9 cellular contexts compared by ENCODE assay signal in genomic region chr17:17107891-17108680, GRCh38.
DNase-seq lines count a peak whose midpoint lies in the region; ATAC-seq, FAIRE-seq and TF ChIP-seq lines count a peak whose summit lies in the region.
"Had no signal": no experiment of that assay in that cellular context is flagged by ENCODE, and none has a peak within 500 bp of the region (broad histone marks: within the 10 kb centered on the region; RNA-seq: fewer than 3 reads in every experiment).

No MANE protein-coding gene starts in this region.

- POLR2A ChIA-PET in T-cell (lab: Charles Lee) = interaction anchor here in 1 of 2 donors (0.6 kb wide), 1 partner anchor 914 kb away, joined by 3 read pairs; no protein-coding TSS in a partner anchor

- 47 to 49% methylated on average over 7 of the region's 7 CpGs for WGBS in pancreas, 2 donors

- no peaks in the 10 kb centered on the region for H3K27me3 ChIP-seq in pancreas
- no peaks in the 10 kb centered on the region for H3K27me3 ChIP-seq in WERI-Rb-1 (ENCODE audit: insufficient read depth, low read depth, severe bottlenecking)

- peaks cover 21 to 36% (median 25%) of the 10 kb centered on the region in 3 donors for H3K4me1 ChIP-seq in pancreas

- H3K4me3 Mint-ChIP-seq in T-cell = no peak overlapping the region

- no peaks in the 10 kb centered on the region for H3K9me3 Mint-ChIP-seq in T-cell

- H3K36me3 Mint-ChIP-seq in T-cell = peaks cover 7% of the 10 kb centered on the region

- intact Hi-C loops in pancreas (cut with DNase I) = no loop called here

- FAIRE-seq in pancreas (lab: Jason Lieb, UNC) = no peak

- no peaks in the 10 kb centered on the region for H3K9me3 ChIP-seq in pancreas
- H3K9me3 ChIP-seq in WERI-Rb-1 (ENCODE audit: severe bottlenecking) = no peaks in the 10 kb centered on the region

- no peak for TF ChIP-seq CTCF in AG10803 (conservative IDR thresholded peaks at IDR 0.05; ENCODE audit: low read length)
- no peak for TF ChIP-seq CTCF in pancreas (IDR thresholded peaks at IDR 0.05)
- no peak for TF ChIP-seq CTCF in WERI-Rb-1 (IDR thresholded peaks at IDR 0.05; ENCODE audit: low read depth, low read length)

- DNase-seq in AG10803 (ENCODE audit: low read depth) (peak; percentile 28), T-cell (no peak), globus pallidus (ENCODE audit: low spot score) (peak; percentile 26), pancreas (no peak), WERI-Rb-1 (no peak)
- no peak for DNase-seq in stimulated activated CD4-positive, alpha-beta T cell treated with anti-CD3 and anti-CD28 coated beads, Interleukin-12 subunit alpha, Interleukin-12 subunit beta, amount 100 ng/mL, for 4 hours
- DNase-seq: stimulated activated CD8-positive, alpha-beta memory T cell treated with anti-CD3 and anti-CD28 coated beads, Interleukin-4, amount 100 ng/mL, for 48 hours had no signal

- H3K27ac Mint-ChIP-seq in T-cell = peak overlapping the region; percentile 88 to 91

- no peak for ATAC-seq in T-cell (replicated peaks in 1 of 4)
- ATAC-seq in pancreas = peak; percentile 27 to 49 (median 32)
- no peak for ATAC-seq in HG03439 (IDR thresholded peaks at IDR 0.05; ENCODE audit: unreplicated experiment)
- ATAC-seq in HG02884 (IDR thresholded peaks at IDR 0.05; ENCODE audit: unreplicated experiment) = no peak

- CTCF ChIA-PET in T-cell (lab: Charles Lee) = interaction anchor here (0.8 to 0.9 kb wide), 2 partner anchors 12 to 107 kb away, joined by 3 to 4 read pairs; no protein-coding TSS in a partner anchor

- no peak overlapping the region for H3K4me3 ChIP-seq in AG10803 (ENCODE audit: low read length)
- H3K4me3 ChIP-seq in pancreas = no peak overlapping the region
- H3K4me3 ChIP-seq in WERI-Rb-1 (ENCODE audit: low read depth, low read length) = no peak overlapping the region

- H3K27me3 Mint-ChIP-seq in T-cell = no peaks in the 10 kb centered on the region

- H3K4me1 Mint-ChIP-seq in T-cell = peaks cover 68 to 82% (median 69%) of the 10 kb centered on the region in 3 donors

- H3K27ac ChIP-seq in pancreas (peak overlapping the region; percentile 16 to 55 (median 36)), WERI-Rb-1 (no peak overlapping the region)

- H3K36me3 ChIP-seq in pancreas (no peaks in the 10 kb centered on the region), WERI-Rb-1 (peaks cover 16% of the 10 kb centered on the region)

Comparison
In these comparisons a context has a peak if more than half of its experiments do, and no peak if none do; other contexts are left out.
1. DNase-seq: peak in AG10803 (single experiment) and globus pallidus (single experiment); none in T-cell (0 of 34), pancreas (0 of 6), stimulated activated CD4-positive, alpha-beta T cell treated with anti-CD3 and anti-CD28 coated beads, Interleukin-12 subunit alpha, Interleukin-12 subunit beta, amount 100 ng/mL, for 4 hours (single experiment) and WERI-Rb-1 (single experiment).
2. ATAC-seq: peak in pancreas (4 of 4); none in T-cell (0 of 4), HG03439 (single experiment) and HG02884 (single experiment).